Comparison of ENCODE assay signal across 21 cellular contexts in genomic region chr1:57157818-57158606, GRCh38.
DNase-seq lines count a peak whose midpoint lies in the region; ATAC-seq and TF ChIP-seq lines count a peak whose summit lies in the region.
"Had no signal": no experiment of that assay in that cellular context is flagged by ENCODE, and none has a peak within 500 bp of the region (broad histone marks: within the 10 kb centered on the region; RNA-seq: fewer than 3 reads in every experiment).

No MANE protein-coding gene starts in this region.

- 62% methylated on average over 8 of the region's 8 CpGs for WGBS in hepatocyte (ENCODE audit: low lambda C conversion rate, missing lambda C conversion rate)
- WGBS in stomach, 5 donors = 58 to 67% (median 61%) methylated on average over 8 of the region's 8 CpGs

- peaks cover 3 to 13% (median 11%) of the 10 kb centered on the region in 10 experiments; a peak in 18 of 20 replicates for H3K4me1 ChIP-seq in BLaER1 treated with 17β-estradiol and CSF1 and Interleukin-3, amounts not matched to agents 10 nM and 100 nM
- H3K4me1 ChIP-seq in hepatocyte (ENCODE audit: insufficient read depth) (peaks cover 11% of the 10 kb centered on the region), stomach (no peaks in the 10 kb centered on the region)
- H3K4me1 ChIP-seq: ascending aorta, BE2C had no signal

- H3K4me2 ChIP-seq in BLaER1 treated with 17β-estradiol and CSF1 and Interleukin-3, amounts not matched to agents 10 nM and 100 nM = peak overlapping the region in 10 of 11 experiments; percentile 2 to 69 (median 38); a peak in 16 of 22 replicates
- H3K4me2 ChIP-seq in hepatocyte = no peak overlapping the region

- H3K9ac ChIP-seq in BLaER1 treated with 17β-estradiol and CSF1 and Interleukin-3, amounts not matched to agents 10 nM and 100 nM = no peak overlapping the region

- DNase-seq in hepatocyte (ENCODE audit: low spot score) (peak; percentile 8), stomach (no peak), NCI-H1105 (lab: John Stamatoyannopoulos, UW) (no peak)
- DNase-seq in stimulated activated CD4-positive, alpha-beta T cell treated with anti-CD3 and anti-CD28 coated beads, Interleukin-2, amount 100 ng/mL, for 48 hours = no peak
- DNase-seq: activated CD4-positive, alpha-beta T cell treated with anti-CD3 and anti-CD28 coated beads for 48 hours; activated CD8-positive, alpha-beta memory T cell treated with anti-CD3 and anti-CD28 coated beads, Interleukin-2, amount 10 ng/mL, durations not matched to agents 7 days and 5 days; BE2C; central memory CD4-positive, alpha-beta T cell; heart left ventricle; Karpas-422; left ventricle myocardium inferior; NCI-H1930; NCI-H345; Right ventricle myocardium superior had no signal

- peaks cover 0 to 17% (median 5%) of the 10 kb centered on the region in 11 experiments; a peak in 7 of 22 replicates for H3K9me3 ChIP-seq in BLaER1 treated with 17β-estradiol and CSF1 and Interleukin-3, amounts not matched to agents 10 nM and 100 nM (replicated peaks in 1 of 11)
- H3K9me3 ChIP-seq in hepatocyte (ENCODE audit: low read depth) = no peaks in the 10 kb centered on the region
- H3K9me3 ChIP-seq in stomach = no peaks in the 10 kb centered on the region
- H3K9me3 ChIP-seq: ascending aorta, BE2C, Caco-2, left ventricle myocardium inferior had no signal

- TF ChIP-seq CTCF in hepatocyte (IDR thresholded peaks at IDR 0.05; ENCODE audit: poor library complexity) (no peak), stomach (IDR thresholded peaks at IDR 0.05) (no peak)

- no peaks in the 10 kb centered on the region for H3K27me3 ChIP-seq in BLaER1 treated with 17β-estradiol and CSF1 and Interleukin-3, amounts not matched to agents 10 nM and 100 nM
- H3K27me3 ChIP-seq in hepatocyte (no peaks in the 10 kb centered on the region), stomach (no peaks in the 10 kb centered on the region)
- H3K27me3 ChIP-seq: ascending aorta, BE2C, heart left ventricle had no signal

- H3K79me2 ChIP-seq in hepatocyte = no peaks in the 10 kb centered on the region

- no peaks in the 10 kb centered on the region for H4K20me1 ChIP-seq in BLaER1 treated with 17β-estradiol and CSF1 and Interleukin-3, amounts not matched to agents 10 nM and 100 nM
- no peaks in the 10 kb centered on the region for H4K20me1 ChIP-seq in hepatocyte (ENCODE audit: insufficient read depth, poor library complexity, severe bottlenecking)

- no peak for TF ChIP-seq POLR2A in stomach (IDR thresholded peaks at IDR 0.05)

- ATAC-seq in GM21526 (IDR thresholded peaks at IDR 0.05; ENCODE audit: low FRiP score, unreplicated experiment) = peak; percentile 79
- ATAC-seq in HG03565 (IDR thresholded peaks at IDR 0.05; ENCODE audit: unreplicated experiment) = peak; percentile 64
- ATAC-seq in GM19023 (IDR thresholded peaks at IDR 0.05; ENCODE audit: unreplicated experiment) = no peak
- ATAC-seq: activated CD8-positive, alpha-beta memory T cell treated with anti-CD3 and anti-CD28 coated beads, Interleukin-2, amount 10 ng/mL, durations not matched to agents 7 days and 5 days; activated naive CD4-positive, alpha-beta T cell treated with anti-CD3 and anti-CD28 coated beads, Interleukin-2, amount 50 U/mL, for 72 hours; heart left ventricle had no signal

- no peaks in the 10 kb centered on the region for H3K36me3 ChIP-seq in BLaER1 treated with 17β-estradiol and CSF1 and Interleukin-3, amounts not matched to agents 10 nM and 100 nM
- H3K36me3 ChIP-seq in hepatocyte (replicated peaks; ENCODE audit: insufficient read depth, low read depth) = no peaks in the 10 kb centered on the region
- H3K36me3 ChIP-seq in stomach = no peaks in the 10 kb centered on the region
- H3K36me3 ChIP-seq: ascending aorta, BE2C, heart left ventricle, left ventricle myocardium inferior had no signal

- H3K27ac ChIP-seq in BLaER1 treated with 17β-estradiol and CSF1 and Interleukin-3, amounts not matched to agents 10 nM and 100 nM = no peak overlapping the region
- H3K27ac ChIP-seq in hepatocyte (peak overlapping the region; percentile 37), stomach (no peak overlapping the region)
- H3K27ac ChIP-seq: ascending aorta, heart left ventricle, left ventricle myocardium inferior had no signal

- intact Hi-C loops in stomach (cut with DNase I; ENCODE audit: low total_unique reads) = no loop called here

- H2AFZ ChIP-seq in hepatocyte = no peak overlapping the region

- TF ChIP-seq EP300 in stomach (IDR thresholded peaks at IDR 0.05) = no peak

- H3K9me2 ChIP-seq in hepatocyte (replicated peaks; ENCODE audit: insufficient read depth) = no peaks in the 10 kb centered on the region

- H3K4me3 ChIP-seq in BLaER1 treated with 17β-estradiol and CSF1 and Interleukin-3, amounts not matched to agents 10 nM and 100 nM = no peak overlapping the region
- H3K4me3 ChIP-seq in hepatocyte (no peak overlapping the region), stomach (no peak overlapping the region)
- H3K4me3 ChIP-seq: ascending aorta, heart left ventricle, left ventricle myocardium inferior had no signal
